Comparison of ENCODE assay signal across 10 cellular contexts in genomic region chr20:24773751-24774201, GRCh38.
DNase-seq lines count a peak whose midpoint lies in the region; ATAC-seq, FAIRE-seq and TF ChIP-seq lines count a peak whose summit lies in the region.
"Had no signal": no experiment of that assay in that cellular context is flagged by ENCODE, and none has a peak within 500 bp of the region (broad histone marks: within the 10 kb centered on the region; RNA-seq: fewer than 3 reads in every experiment).

No MANE protein-coding gene starts in this region.

- no TSS peak for BruUV-seq in mammary epithelial cell (replicated peaks; lab: Mats Ljungman, UMichigan)

- intact Hi-C loops in mammary epithelial cell (cut with micrococcal nuclease) (no loop called here), colonic mucosa (cut with DNase I) (no loop called here)
- intact Hi-C loops in naive thymus-derived CD4-positive, alpha-beta T cell (cut with micrococcal nuclease): no loop called here

- H3K9me3 ChIP-seq in mammary epithelial cell (replicated peaks; ENCODE audit: insufficient read depth, low read length) (no peaks in the 10 kb centered on the region), colonic mucosa (no peaks in the 10 kb centered on the region)
- H3K9me3 ChIP-seq in naive thymus-derived CD4-positive, alpha-beta T cell (ENCODE audit: control insufficient read depth in 2 of 3, low read length in 3 of 3): peaks cover 0 to 5% (median 0%) of the 10 kb centered on the region in 3 experiments

- H3K4me3 ChIP-seq in mammary epithelial cell (replicated peaks in 1 of 3; ENCODE audit: insufficient read depth in 1 of 3, low read depth in 2 of 3, low read length in 3 of 3) (no peak overlapping the region), colonic mucosa (no peak overlapping the region)
- no peak overlapping the region for H3K4me3 ChIP-seq in naive thymus-derived CD4-positive, alpha-beta T cell (ENCODE audit: low read length)

- no peaks in the 10 kb centered on the region for H4K20me1 ChIP-seq in mammary epithelial cell (ENCODE audit: insufficient read depth, low read length)

- H3K36me3 Mint-ChIP-seq in naive thymus-derived CD4-positive, alpha-beta T cell: peaks cover 0 to 10% (median 4%) of the 10 kb centered on the region in 5 donors

- H3K27ac Mint-ChIP-seq in naive thymus-derived CD4-positive, alpha-beta T cell: no peak overlapping the region
- H3K27ac Mint-ChIP-seq: stimulated activated naive B cell treated with anti-CD40 and anti-IgM and Interleukin-4, amounts not matched to agents 10 μg/mL and 1 μg/mL and 100 μg/mL, for 72 hours had no signal

- H3K27me3 Mint-ChIP-seq in naive thymus-derived CD4-positive, alpha-beta T cell: peaks cover 23 to 43% (median 35%) of the 10 kb centered on the region in 5 donors

- H3K27ac ChIP-seq in mammary epithelial cell (ENCODE audit: insufficient read depth, low read depth, low read length) (no peak overlapping the region), colonic mucosa (no peak overlapping the region)
- H3K27ac ChIP-seq in naive thymus-derived CD4-positive, alpha-beta T cell (ENCODE audit: low read depth, low read length): no peak overlapping the region

- H3K4me1 Mint-ChIP-seq in naive thymus-derived CD4-positive, alpha-beta T cell: peaks cover 0 to 6% (median 0%) of the 10 kb centered on the region in 7 donors

- no peak overlapping the region for H3K4me3 Mint-ChIP-seq in naive thymus-derived CD4-positive, alpha-beta T cell
- H3K4me3 Mint-ChIP-seq: stimulated activated naive B cell treated with anti-CD40 and anti-IgM and Interleukin-4, amounts not matched to agents 10 μg/mL and 1 μg/mL and 100 μg/mL, for 72 hours had no signal

- dilution Hi-C loops in mammary epithelial cell (cut with HindIII; ENCODE audit: low sequenced_read_pairs): no loop called here

- H3K9ac ChIP-seq in mammary epithelial cell (ENCODE audit: insufficient read depth, low read length) (no peak overlapping the region), colonic mucosa (ENCODE audit: low read depth in 2 of 2, low read length in 2 of 2) (no peak overlapping the region)

- CTCF ChIA-PET in mammary epithelial cell (lab: Charles Lee; ENCODE audit: low non-redundant PET): interaction anchor here (0.6 kb wide), 1 partner anchor 469 kb away, joined by 3 read pairs; no protein-coding TSS in a partner anchor
- CTCF ChIA-PET in naive thymus-derived CD4-positive, alpha-beta T cell (lab: Charles Lee): no interaction called here

- DNase-seq in stimulated activated CD4-positive, alpha-beta T cell treated with anti-CD3 and anti-CD28 coated beads, Interleukin-15, amount 100 ng/mL, for 24 hours: peak; percentile 12
- DNase-seq in stimulated activated CD4-positive, alpha-beta T cell treated with anti-CD3 and anti-CD28 coated beads, Interleukin-2, amount 100 ng/mL, for 48 hours: no peak
- DNase-seq in mammary epithelial cell (peak; percentile 94), urothelium cell line (ENCODE audit: low spot score) (peak; percentile 83), colonic mucosa (no peak), NCI-H748 (lab: John Stamatoyannopoulos, UW; ENCODE audit: unreplicated experiment) (no peak)
- no peak for DNase-seq in naive thymus-derived CD4-positive, alpha-beta T cell
- DNase-seq: kidney; stimulated activated naive B cell treated with anti-CD40 and anti-IgM and Interleukin-4, amounts not matched to agents 10 μg/mL and 1 μg/mL and 100 μg/mL, for 72 hours had no signal

- H3K79me2 ChIP-seq in mammary epithelial cell (ENCODE audit: insufficient read depth, low read length): no peaks in the 10 kb centered on the region

- ATAC-seq in HG03432 (IDR thresholded peaks at IDR 0.05; ENCODE audit: unreplicated experiment): peak; percentile 87
- no peak for ATAC-seq in naive thymus-derived CD4-positive, alpha-beta T cell

- H3K4me2 ChIP-seq in mammary epithelial cell (ENCODE audit: insufficient read depth, low read depth, low read length): no peak overlapping the region

- no peak overlapping the region for H2AFZ ChIP-seq in mammary epithelial cell (ENCODE audit: low read depth, low read length)

- H3K9me3 Mint-ChIP-seq in naive thymus-derived CD4-positive, alpha-beta T cell: peaks cover 0 to 19% (median 10%) of the 10 kb centered on the region in 11 donors

- H3K27me3 ChIP-seq in mammary epithelial cell (ENCODE audit: insufficient read depth, low read length) (no peaks in the 10 kb centered on the region), colonic mucosa (no peaks in the 10 kb centered on the region)
- no peaks in the 10 kb centered on the region for H3K27me3 ChIP-seq in naive thymus-derived CD4-positive, alpha-beta T cell (ENCODE audit: control insufficient read depth in 2 of 2, insufficient read depth in 2 of 2, low read length in 2 of 2)

- POLR2A ChIA-PET in naive thymus-derived CD4-positive, alpha-beta T cell (lab: Charles Lee): no interaction called here

- WGBS in mammary epithelial cell (ENCODE audit: low coverage, missing lambda C conversion rate): 19% methylated on average over 3 of the region's 3 CpGs

- in situ Hi-C loops in mammary epithelial cell (cut with MboI; ENCODE audit: low sequenced_read_pairs in 2 of 2): no loop called here

- TF ChIP-seq CTCF in mammary epithelial cell (conservative IDR thresholded peaks at IDR 0.05 in 1 of 2, IDR thresholded peaks at IDR 0.05 in 1 of 2; ENCODE audit: extremely low read depth in 1 of 2, insufficient read depth in 1 of 2, low read depth in 1 of 2, low read length in 2 of 2): no peak
- no peak for TF ChIP-seq CTCF in colonic mucosa (IDR thresholded peaks at IDR 0.05)

- FAIRE-seq in urothelium cell line (lab: Jason Lieb, UNC): peak; percentile 65
- FAIRE-seq: kidney had no signal

- no peaks in the 10 kb centered on the region for H3K36me3 ChIP-seq in mammary epithelial cell (ENCODE audit: insufficient read depth, low read length)
- H3K36me3 ChIP-seq in colonic mucosa: no peaks in the 10 kb centered on the region
- no peaks in the 10 kb centered on the region for H3K36me3 ChIP-seq in naive thymus-derived CD4-positive, alpha-beta T cell (ENCODE audit: control insufficient read depth in 2 of 3, insufficient read depth in 3 of 3, low read length in 3 of 3)

- H3K4me1 ChIP-seq in mammary epithelial cell (ENCODE audit: insufficient read depth, low read length): peaks cover 29% of the 10 kb centered on the region
- no peaks in the 10 kb centered on the region for H3K4me1 ChIP-seq in colonic mucosa
- H3K4me1 ChIP-seq in naive thymus-derived CD4-positive, alpha-beta T cell (ENCODE audit: control insufficient read depth in 2 of 2, insufficient read depth in 2 of 2, low read length in 2 of 2): no peaks in the 10 kb centered on the region

Comparison
In these comparisons a context has a peak if more than half of its experiments do, and no peak if none do; other contexts are left out.
1. DNase-seq: peak in stimulated activated CD4-positive, alpha-beta T cell treated with anti-CD3 and anti-CD28 coated beads, Interleukin-15, amount 100 ng/mL, for 24 hours (single experiment), mammary epithelial cell (single experiment) and urothelium cell line (single experiment); none in stimulated activated CD4-positive, alpha-beta T cell treated with anti-CD3 and anti-CD28 coated beads, Interleukin-2, amount 100 ng/mL, for 48 hours (0 of 2), colonic mucosa (single experiment), naive thymus-derived CD4-positive, alpha-beta T cell (0 of 9) and NCI-H748 (single experiment).